In genomic region chr4:83281326-83281725, GRCh38 we compare ENCODE assay signal across 9 cellular contexts. TPM values are rescaled to one million over a fixed set of nuclear protein-coding genes. Genes with fewer than 3 reads are reported as not detected.
DNase-seq lines count a peak whose midpoint lies in the region; ATAC-seq, FAIRE-seq and TF ChIP-seq lines count a peak whose summit lies in the region.
"Had no signal": no experiment of that assay in that cellular context is flagged by ENCODE, and none has a peak within 500 bp of the region (broad histone marks: within the 10 kb centered on the region; RNA-seq: fewer than 3 reads in every experiment).

No MANE protein-coding gene starts in this region.

- H3K9ac ChIP-seq in endodermal cell (ENCODE audit: extremely low read depth, low read length, poor library complexity, severe bottlenecking) = no peak overlapping the region

- ATAC-seq in GM23338 (no peak), upper lobe of right lung (no peak)

- H4K20me1 ChIP-seq in GM23338 (replicated peaks; ENCODE audit: insufficient read depth) = peaks cover 7% of the 10 kb centered on the region

- no peak overlapping the region for H3K4me3 Mint-ChIP-seq in GM23338
- H3K4me3 Mint-ChIP-seq in endodermal cell = no peak overlapping the region

- peaks cover 3% of the 10 kb centered on the region; the same call in 1 of the 2 replicates for H3K36me3 ChIP-seq in GM23338 (ENCODE audit: insufficient read depth)
- H3K36me3 ChIP-seq in endodermal cell (ENCODE audit: control insufficient read depth, insufficient read depth, low read length) = no peaks in the 10 kb centered on the region
- no peaks in the 10 kb centered on the region for H3K36me3 ChIP-seq in upper lobe of right lung
- H3K36me3 ChIP-seq: right atrium auricular region had no signal

- peak; percentile 29 for FAIRE-seq in D721Med (lab: Jason Lieb, UNC)

- no peaks in the 10 kb centered on the region for H3K9me3 ChIP-seq in endodermal cell (ENCODE audit: control insufficient read depth, low read length)
- H3K9me3 ChIP-seq in upper lobe of right lung = no peaks in the 10 kb centered on the region
- H3K9me3 ChIP-seq: right atrium auricular region had no signal

- WGBS in endodermal cell (ENCODE audit: insufficient coverage in 1 of 2, insufficient read length in 1 of 2), 2 experiments = 88 to 95% methylated on average over 4 of the region's 4 CpGs

- H3F3A ChIP-seq in GM23338 (replicated peaks; ENCODE audit: low read depth) = no peaks in the 10 kb centered on the region

- peaks cover 11% of the 10 kb centered on the region; the same call in 2 of the 3 replicates for H3K4me1 Mint-ChIP-seq in GM23338
- peaks cover 19% of the 10 kb centered on the region for H3K4me1 Mint-ChIP-seq in endodermal cell

- peaks cover 13% of the 10 kb centered on the region for H3K27me3 ChIP-seq in GM23338 (ENCODE audit: insufficient read depth)
- no peaks in the 10 kb centered on the region for H3K27me3 ChIP-seq in endodermal cell (ENCODE audit: control insufficient read depth, insufficient read depth, low read length, poor library complexity, severe bottlenecking)
- H3K27me3 ChIP-seq in upper lobe of right lung = no peaks in the 10 kb centered on the region
- H3K27me3 ChIP-seq: right atrium auricular region had no signal

- H3K4me3 ChIP-seq in GM23338 = no peak overlapping the region
- H3K4me3 ChIP-seq in endodermal cell (ENCODE audit: low read length) = peak overlapping the region; percentile 18
- H3K4me3 ChIP-seq in upper lobe of right lung = no peak overlapping the region
- H3K4me3 ChIP-seq: right atrium auricular region had no signal

- no peak overlapping the region for H2AFZ ChIP-seq in GM23338

- no peaks in the 10 kb centered on the region for H3K9me3 Mint-ChIP-seq in GM23338
- H3K9me3 Mint-ChIP-seq in endodermal cell = no peaks in the 10 kb centered on the region

- no peak overlapping the region for H3K27ac Mint-ChIP-seq in GM23338
- H3K27ac Mint-ChIP-seq in endodermal cell = no peak overlapping the region

- intact Hi-C loops in upper lobe of right lung (cut with DNase I) = no loop called here

- H3K27ac ChIP-seq in GM23338 (ENCODE audit: low read depth) = no peak overlapping the region
- no peak overlapping the region for H3K27ac ChIP-seq in endodermal cell (ENCODE audit: low read depth, low read length)
- no peak overlapping the region for H3K27ac ChIP-seq in upper lobe of right lung
- H3K27ac ChIP-seq: right atrium auricular region had no signal

- DNase-seq in D721Med (ENCODE audit: insufficient read length, low spot score) (no peak), GM23338 (ENCODE audit: low spot score) (peak; percentile 2), NOMO-1 treated with DMSO at 0.1 percent for 48 hours (lab: John Stamatoyannopoulos, UW; ENCODE audit: unreplicated experiment) (peak; percentile 49), endodermal cell (no peak), NCI-H1417 treated with DMSO at 0.1 percent for 48 hours (lab: John Stamatoyannopoulos, UW) (no peak), upper lobe of right lung (no peak)
- DNase-seq in activated CD4-positive, alpha-beta T cell treated with anti-CD3 and anti-CD28 coated beads for 48 hours = no peak
- DNase-seq: cortex of kidney had no signal

- peaks cover 5% of the 10 kb centered on the region; the same call in 1 of the 2 replicates for H3K4me1 ChIP-seq in GM23338 (ENCODE audit: insufficient read depth)
- no peaks in the 10 kb centered on the region for H3K4me1 ChIP-seq in endodermal cell (ENCODE audit: control insufficient read depth, insufficient read depth, low read length)
- peaks cover 8% of the 10 kb centered on the region for H3K4me1 ChIP-seq in upper lobe of right lung

- H3K27me3 Mint-ChIP-seq in GM23338 (ENCODE audit: insufficient read depth, low read depth, poor library complexity) (peaks cover 7% of the 10 kb centered on the region), endodermal cell (ENCODE audit: insufficient read depth) (peaks cover 6% of the 10 kb centered on the region)

- peaks cover 3% of the 10 kb centered on the region; the same call in 1 of the 3 replicates for H3K36me3 Mint-ChIP-seq in GM23338 (ENCODE audit: low read depth)
- H3K36me3 Mint-ChIP-seq in endodermal cell (ENCODE audit: low read depth) = peaks cover 14% of the 10 kb centered on the region

- no peak overlapping the region for H3K4me2 ChIP-seq in GM23338

- TF ChIP-seq CTCF in D721Med (IDR thresholded peaks at IDR 0.05; ENCODE audit: insufficient read depth, missing control alignments) (no peak), GM23338 (conservative IDR thresholded peaks at IDR 0.05; ENCODE audit: low read depth in 2 of 2) (no peak), endodermal cell (conservative IDR thresholded peaks at IDR 0.05) (no peak), upper lobe of right lung (IDR thresholded peaks at IDR 0.05) (no peak)

- H3K79me2 ChIP-seq in GM23338 (replicated peaks; ENCODE audit: insufficient read depth) = peaks cover 12% of the 10 kb centered on the region

- H3K9me2 ChIP-seq in GM23338 (ENCODE audit: insufficient read depth) = no peaks in the 10 kb centered on the region

TF ChIP-seq in GM23338, 12 proteins besides CTCF, POLR2A, EP300 and RAD21 (continues in another document):
- no peak for TF ChIP-seq STAT1 (IDR thresholded peaks at IDR 0.05; ENCODE audit: unreplicated experiment)
- TF ChIP-seq ETS1 (IDR thresholded peaks at IDR 0.05) = no peak
- TF ChIP-seq EZH2 (IDR thresholded peaks at IDR 0.05; ENCODE audit: low read depth, unreplicated experiment) = no peak
- TF ChIP-seq NANOG (IDR thresholded peaks at IDR 0.05; ENCODE audit: borderline replicate concordance) = no peak
- TF ChIP-seq JUNB (IDR thresholded peaks at IDR 0.05; ENCODE audit: unreplicated experiment) = no peak
- no peak for TF ChIP-seq ZNF114 (CRISPR knock-in tag; IDR thresholded peaks at IDR 0.05)

RNA-seq across cellular contexts. Expression of gene COQ2, which starts 3.3 kb away (rescaled TPM):
- total RNA-seq in GM23338 (2014; rRNA removed; shearing (Covaris generic)) = 21.1 and 28.2 TPM in 2 replicates
- polyA plus RNA-seq in GM23338 (2016; fragmentation: Nextera tagmentation; extraction: Ambion mirVana) = 25.3 and 26.6 TPM in 2 replicates
- total RNA-seq in endodermal cell (10 to 100 TPM; 17.7 to 18.4 TPM), upper lobe of right lung (12.4 TPM)
- polyA plus RNA-seq in endodermal cell (2013, experiment 1 of 2) = 10.4 TPM
- 10.6 TPM for polyA plus RNA-seq in endodermal cell (2013, experiment 2 of 2)

RNA-seq across cellular contexts. Expression of gene HPSE, which starts 53.3 kb away (rescaled TPM):
- total RNA-seq in GM23338 (2014; rRNA removed; shearing (Covaris generic)) = 2.9 and 3.0 TPM in 2 replicates
- polyA plus RNA-seq in GM23338 (2016; fragmentation: Nextera tagmentation; extraction: Ambion mirVana) = 1.8 and 2.2 TPM in 2 replicates
- 1 to 10 TPM; 1.1 to 2.7 TPM for total RNA-seq in endodermal cell
- 0.18 TPM for polyA plus RNA-seq in endodermal cell (2013, experiment 1 of 2)
- 0.17 TPM for polyA plus RNA-seq in endodermal cell (2013, experiment 2 of 2)
- 5.6 TPM for total RNA-seq in upper lobe of right lung

Comparison
In these comparisons a context has a peak if more than half of its experiments do, and no peak if none do; other contexts are left out.
1. DNase-seq: peak in GM23338 (single experiment) and NOMO-1 treated with DMSO at 0.1 percent for 48 hours (single experiment); none in D721Med (single experiment), endodermal cell (single experiment), NCI-H1417 treated with DMSO at 0.1 percent for 48 hours (single experiment), activated CD4-positive, alpha-beta T cell treated with anti-CD3 and anti-CD28 coated beads for 48 hours (single experiment) and upper lobe of right lung (single experiment).